Comparison of ENCODE assay signal across 36 cellular contexts in genomic region chr10:97175586-97175985, GRCh38.
"Had no signal": no experiment of that assay in that cellular context is flagged by ENCODE, and none has a peak within 500 bp of the region (broad histone marks: within the 10 kb centered on the region; RNA-seq: fewer than 3 reads in every experiment).

No MANE protein-coding gene starts in this region.

- H3K4me3 ChIP-seq: adrenal gland, body of pancreas, breast epithelium had no signal

- H3K27ac Mint-ChIP-seq: activated B cell treated with CpG ODN at 0.5 μM for 24 hours; activated CD4-positive, alpha-beta memory T cell treated with anti-CD3 and anti-CD28 coated beads for 36 hours; activated CD4-positive, alpha-beta T cell treated with anti-CD3 and anti-CD28 coated beads, Interleukin-2, amount 10 ng/mL, durations not matched to agents 24 days and 14 days; activated CD8-positive, alpha-beta T cell treated with anti-CD3 and anti-CD28 coated beads for 36 hours; activated naive CD4-positive, alpha-beta T cell treated with anti-CD3 and anti-CD28 coated beads for 36 hours; activated naive CD4-positive, alpha-beta T cell treated with anti-CD3 and anti-CD28 coated beads, Interleukin-2, amount 50 U/mL, for 72 hours; activated naive CD8-positive, alpha-beta T cell treated with anti-CD3 and anti-CD28 coated beads for 36 hours; activated T-cell treated with anti-CD3 and anti-CD28 coated beads, Interleukin-2, amount 50 U/mL, for 72 hours; activated T-helper 1 cell treated with anti-CD3 and anti-CD28 coated beads, Interleukin-12 subunit alpha, Interleukin-12 subunit beta, Interleukin-2, Interleukin-4 antibody, amounts not matched to agents 30 ng/mL and 10 ng/mL and 1 ng/mL, durations not matched to agents 14 hours and 24 hours and 36 hours; activated T-helper 17 cell treated with anti-CD3 and anti-CD28 coated beads, Interleukin-2, amount 50 U/mL, for 72 hours; T-helper 1 cell treated with Interleukin-12 subunit alpha and Interleukin-12 subunit beta and Interleukin-4 antibody, amounts not matched to agents 30 μg/mL and 1 μg/mL, for 36 hours; T-helper 2 cell treated with Interferon-gamma antibody and Interleukin-4, amounts not matched to agents 5 μg/mL and 100 μg/mL, for 36 hours had no signal

- FAIRE-seq: astrocyte, TTC549 had no signal

- DNase-seq: activated B cell treated with CpG ODN at 0.5 μM for 24 hours; activated CD4-positive, alpha-beta memory T cell treated with anti-CD3 and anti-CD28 coated beads for 36 hours; activated CD4-positive, alpha-beta T cell treated with anti-CD3 and anti-CD28 coated beads for 4 hours; activated CD4-positive, alpha-beta T cell treated with anti-CD3 and anti-CD28 coated beads, Interleukin-2, amount 10 ng/mL, durations not matched to agents 24 days and 14 days; activated CD4-positive, alpha-beta T cell treated with anti-CD3 and anti-CD28 coated beads, Interleukin-2, amount 50 U/mL, for 1 hour; activated CD4-positive, alpha-beta T cell treated with anti-CD3 and anti-CD28 coated beads, Interleukin-2, amount 50 U/mL, for 4 hours; activated CD4-positive, CD25-positive, alpha-beta regulatory T cell treated with anti-CD3 and anti-CD28 coated beads, Interleukin-2, amount 50 U/mL, for 72 hours; activated CD8-positive, alpha-beta memory T cell treated with anti-CD3 and anti-CD28 coated beads, Interleukin-2, amount 50 U/mL, for 4 hours; activated CD8-positive, alpha-beta T cell treated with anti-CD3 and anti-CD28 coated beads for 36 hours; activated gamma-delta T cell treated with Interleukin-2 at 50 U/mL for 16 hours; activated naive CD4-positive, alpha-beta T cell; activated naive CD4-positive, alpha-beta T cell treated with anti-CD3 and anti-CD28 coated beads for 36 hours; activated naive CD4-positive, alpha-beta T cell treated with anti-CD3 and anti-CD28 coated beads, Interleukin-2, amount 50 U/mL, for 16 hours; activated naive CD8-positive, alpha-beta T cell treated with anti-CD3 and anti-CD28 coated beads for 36 hours; activated T-cell treated with anti-CD3 and anti-CD28 coated beads for 4 hours; activated T-cell treated with anti-CD3 and anti-CD28 coated beads, Interleukin-2, amount 50 U/mL, for 1 hour; activated T-cell treated with anti-CD3 and anti-CD28 coated beads, Interleukin-2, amount 50 U/mL, for 4 hours; activated T-cell treated with anti-CD3 and anti-CD28 coated beads, Interleukin-2, amount 50 U/mL, for 72 hours; adrenal gland; amniotic stem cell; body of pancreas; brain microvascular endothelial cell; central memory CD4-positive, alpha-beta T cell; SW 1271; T-helper 1 cell; T-helper 2 cell; T-helper 9 cell had no signal

- H3K36me3 ChIP-seq: adrenal gland, brain microvascular endothelial cell, breast epithelium had no signal

- H3K4me1 ChIP-seq: adrenal gland, body of pancreas, breast epithelium had no signal

- H3K36me3 Mint-ChIP-seq: activated CD4-positive, alpha-beta memory T cell treated with anti-CD3 and anti-CD28 coated beads for 36 hours; activated naive CD4-positive, alpha-beta T cell treated with anti-CD3 and anti-CD28 coated beads, Interleukin-2, amount 50 U/mL, for 72 hours; activated naive CD8-positive, alpha-beta T cell treated with anti-CD3 and anti-CD28 coated beads for 36 hours had no signal

- H3K27ac ChIP-seq: adrenal gland, body of pancreas, brain microvascular endothelial cell, breast epithelium, VCaP had no signal

- H3K27me3 ChIP-seq: adrenal gland, body of pancreas had no signal

- H3K9me3 ChIP-seq: adrenal gland, body of pancreas, breast epithelium had no signal

- H3K4me1 Mint-ChIP-seq: activated B cell treated with CpG ODN at 0.5 μM for 24 hours; activated CD4-positive, alpha-beta T cell treated with anti-CD3 and anti-CD28 coated beads, Interleukin-2, amount 10 ng/mL, durations not matched to agents 24 days and 14 days; activated naive CD8-positive, alpha-beta T cell treated with anti-CD3 and anti-CD28 coated beads for 36 hours; activated T-helper 17 cell treated with anti-CD3 and anti-CD28 coated beads, Interleukin-2, amount 50 U/mL, for 72 hours had no signal

- ATAC-seq: activated T-cell treated with anti-CD3 and anti-CD28 coated beads, Interleukin-2, amount 50 U/mL, for 4 hours; body of pancreas had no signal

- H3K9me3 Mint-ChIP-seq: activated B cell treated with CpG ODN at 0.5 μM for 24 hours; activated CD4-positive, alpha-beta memory T cell treated with anti-CD3 and anti-CD28 coated beads for 36 hours; activated CD4-positive, alpha-beta T cell treated with anti-CD3 and anti-CD28 coated beads, Interleukin-2, amount 10 ng/mL, durations not matched to agents 24 days and 14 days; activated CD8-positive, alpha-beta T cell treated with anti-CD3 and anti-CD28 coated beads for 36 hours; activated naive CD4-positive, alpha-beta T cell treated with anti-CD3 and anti-CD28 coated beads for 36 hours; activated naive CD4-positive, alpha-beta T cell treated with anti-CD3 and anti-CD28 coated beads, Interleukin-2, amount 50 U/mL, for 72 hours; activated naive CD8-positive, alpha-beta T cell treated with anti-CD3 and anti-CD28 coated beads for 36 hours; activated T-cell treated with anti-CD3 and anti-CD28 coated beads, Interleukin-2, amount 50 U/mL, for 4 hours; activated T-cell treated with anti-CD3 and anti-CD28 coated beads, Interleukin-2, amount 50 U/mL, for 72 hours; activated T-helper 1 cell treated with anti-CD3 and anti-CD28 coated beads, Interleukin-12 subunit alpha, Interleukin-12 subunit beta, Interleukin-2, Interleukin-4 antibody, amounts not matched to agents 30 ng/mL and 10 ng/mL and 1 ng/mL, durations not matched to agents 14 hours and 24 hours and 36 hours; activated T-helper 17 cell treated with anti-CD3 and anti-CD28 coated beads, Interleukin-2, amount 50 U/mL, for 72 hours; T-helper 1 cell treated with Interleukin-12 subunit alpha and Interleukin-12 subunit beta and Interleukin-4 antibody, amounts not matched to agents 30 μg/mL and 1 μg/mL, for 36 hours; T-helper 2 cell treated with Interferon-gamma antibody and Interleukin-4, amounts not matched to agents 5 μg/mL and 100 μg/mL, for 36 hours had no signal

- H3K4me3 Mint-ChIP-seq: activated B cell treated with CpG ODN at 0.5 μM for 24 hours; activated CD4-positive, alpha-beta memory T cell treated with anti-CD3 and anti-CD28 coated beads for 36 hours; activated CD4-positive, alpha-beta T cell treated with anti-CD3 and anti-CD28 coated beads, Interleukin-2, amount 10 ng/mL, durations not matched to agents 24 days and 14 days; activated CD8-positive, alpha-beta T cell treated with anti-CD3 and anti-CD28 coated beads for 36 hours; activated naive CD4-positive, alpha-beta T cell treated with anti-CD3 and anti-CD28 coated beads for 36 hours; activated naive CD8-positive, alpha-beta T cell treated with anti-CD3 and anti-CD28 coated beads for 36 hours; activated T-cell treated with anti-CD3 and anti-CD28 coated beads, Interleukin-2, amount 50 U/mL, for 4 hours; activated T-cell treated with anti-CD3 and anti-CD28 coated beads, Interleukin-2, amount 50 U/mL, for 72 hours; activated T-helper 1 cell treated with anti-CD3 and anti-CD28 coated beads, Interleukin-12 subunit alpha, Interleukin-12 subunit beta, Interleukin-2, Interleukin-4 antibody, amounts not matched to agents 30 ng/mL and 10 ng/mL and 1 ng/mL, durations not matched to agents 14 hours and 24 hours and 36 hours; activated T-helper 17 cell treated with anti-CD3 and anti-CD28 coated beads, Interleukin-2, amount 50 U/mL, for 72 hours; T-helper 1 cell treated with Interleukin-12 subunit alpha and Interleukin-12 subunit beta and Interleukin-4 antibody, amounts not matched to agents 30 μg/mL and 1 μg/mL, for 36 hours; T-helper 2 cell treated with Interferon-gamma antibody and Interleukin-4, amounts not matched to agents 5 μg/mL and 100 μg/mL, for 36 hours had no signal
